Comparison of ENCODE assay signal across 13 cellular contexts in the genomic region with DNA sequence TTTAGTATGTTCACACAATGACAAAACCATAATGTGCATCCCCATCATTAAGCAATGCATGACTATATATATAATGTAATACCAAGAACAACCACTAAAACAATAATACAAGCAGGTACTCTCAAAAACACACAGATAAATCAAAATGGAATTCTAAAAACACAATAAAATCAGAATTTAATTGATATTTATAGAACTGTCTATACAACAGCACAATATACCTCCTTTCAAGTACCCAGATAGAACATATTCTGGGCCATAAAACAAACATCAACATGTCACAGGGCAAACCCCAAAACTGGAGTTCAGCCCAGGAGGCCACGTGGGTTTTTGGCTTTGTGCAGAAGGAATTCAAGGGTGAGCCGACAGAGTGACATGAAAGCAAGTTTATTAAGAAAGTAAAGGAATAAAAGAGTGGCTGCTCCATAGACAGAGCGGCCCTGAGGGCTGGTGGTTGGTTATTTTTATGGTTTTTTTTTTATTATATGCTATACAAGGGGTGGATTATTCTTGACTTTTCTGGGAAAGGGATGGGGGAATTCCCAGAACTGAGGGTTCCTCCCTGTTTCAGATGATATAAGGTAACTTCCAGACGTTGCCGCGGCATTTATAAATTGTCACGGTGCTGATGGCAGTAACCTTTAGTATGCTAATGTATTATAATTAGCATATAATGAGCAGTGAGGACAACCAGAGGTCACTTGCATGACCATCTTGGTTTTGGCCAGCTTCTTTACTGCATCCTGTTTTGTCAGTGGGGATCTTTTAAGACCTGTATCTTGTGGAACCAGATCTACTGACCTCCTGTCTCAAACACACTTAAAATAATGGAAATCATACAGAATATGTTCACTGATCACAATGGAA. TPM values are rescaled to one million over a fixed set of nuclear protein-coding genes. Genes with fewer than 3 reads are reported as not detected.
DNase-seq lines count a peak whose midpoint lies in the region; ATAC-seq, FAIRE-seq and TF ChIP-seq lines count a peak whose summit lies in the region.
"Had no signal": no experiment of that assay in that cellular context is flagged by ENCODE, and none has a peak within 500 bp of the region (broad histone marks: within the 10 kb centered on the region; RNA-seq: fewer than 3 reads in every experiment).

No MANE protein-coding gene starts in this region.

- 95 to 100% methylated on average over 7 of the region's 7 CpGs for WGBS in endodermal cell (ENCODE audit: insufficient coverage in 1 of 2, insufficient read length in 1 of 2), 2 experiments

- H3K27me3 ChIP-seq in endodermal cell (ENCODE audit: control insufficient read depth, insufficient read depth, low read length, poor library complexity, severe bottlenecking) (no peaks in the 10 kb centered on the region), neural cell (ENCODE audit: insufficient read depth, low read depth, low read length) (no peaks in the 10 kb centered on the region)

- H2AFZ ChIP-seq in neural cell (ENCODE audit: low read depth, low read length), result no peak overlapping the region

- H3K36me3 ChIP-seq in endodermal cell (ENCODE audit: control insufficient read depth, insufficient read depth, low read length) (no peaks in the 10 kb centered on the region), neural cell (ENCODE audit: insufficient read depth, low read length) (no peaks in the 10 kb centered on the region)

- peak; percentile 43 for DNase-seq in LHCN-M2 (ENCODE audit: low read depth)
- DNase-seq in endodermal cell, result no peak
- DNase-seq in frontal cortex (ENCODE audit: low spot score in 2 of 2), result no peak
- DNase-seq in activated CD4-positive, alpha-beta T cell treated with anti-CD3 and anti-CD28 coated beads, Interleukin-2, amount 50 U/mL, for 48 hours, result no peak
- no peak for DNase-seq in NCI-H748 treated with DMSO at 0.1 percent for 48 hours (lab: John Stamatoyannopoulos, UW)
- DNase-seq: activated CD4-positive, alpha-beta T cell treated with anti-CD3 and anti-CD28 coated beads for 1 hour; activated naive CD4-positive, alpha-beta T cell treated with anti-CD3 and anti-CD28 coated beads for 36 hours; Calu3; effector CD4-positive, alpha-beta T cell; NCI-H1436 had no signal

- no peak overlapping the region for H3K27ac Mint-ChIP-seq in endodermal cell
- H3K27ac Mint-ChIP-seq: activated naive CD4-positive, alpha-beta T cell treated with anti-CD3 and anti-CD28 coated beads for 36 hours had no signal

- no peak for FAIRE-seq in frontal cortex (lab: Jason Lieb, UNC)

- H3K4me3 Mint-ChIP-seq in endodermal cell, result no peak overlapping the region
- H3K4me3 Mint-ChIP-seq: activated naive CD4-positive, alpha-beta T cell treated with anti-CD3 and anti-CD28 coated beads for 36 hours had no signal

- H4K20me1 ChIP-seq in neural cell (ENCODE audit: insufficient read depth), result no peaks in the 10 kb centered on the region

- H3K79me2 ChIP-seq in neural cell (replicated peaks; ENCODE audit: insufficient read depth, low read length), result peaks cover 55% of the 10 kb centered on the region

- no peaks in the 10 kb centered on the region for H3K4me1 ChIP-seq in endodermal cell (ENCODE audit: control insufficient read depth, insufficient read depth, low read length)

- no peak for TF ChIP-seq RAD21 in neural cell (conservative IDR thresholded peaks at IDR 0.05)

- TF ChIP-seq CTCF in C4-2B (conservative IDR thresholded peaks at IDR 0.05), result peak; percentile 46
- TF ChIP-seq CTCF in endodermal cell (conservative IDR thresholded peaks at IDR 0.05), result peak; percentile 47
- peak; percentile 16 for TF ChIP-seq CTCF in neural cell (IDR thresholded peaks at IDR 0.05; ENCODE audit: poor library complexity, severe bottlenecking)

- H3K27ac ChIP-seq in C4-2B, result no peak overlapping the region
- H3K27ac ChIP-seq in endodermal cell (ENCODE audit: low read depth, low read length), result no peak overlapping the region
- H3K27ac ChIP-seq in neural cell (ENCODE audit: low read length), result no peak overlapping the region

- peaks cover 16% of the 10 kb centered on the region for H3K9me3 Mint-ChIP-seq in endodermal cell

- H3K4me3 ChIP-seq in endodermal cell (ENCODE audit: low read length) (no peak overlapping the region), neural cell (ENCODE audit: low read length) (no peak overlapping the region)

- TF ChIP-seq EP300 in neural cell (conservative IDR thresholded peaks at IDR 0.05; ENCODE audit: poor library complexity, severe bottlenecking), result no peak

- no peak for ATAC-seq in HG03159 (IDR thresholded peaks at IDR 0.05; ENCODE audit: unreplicated experiment)

- peaks cover 6% of the 10 kb centered on the region for H3K4me1 Mint-ChIP-seq in endodermal cell

- H3K9ac ChIP-seq in endodermal cell (ENCODE audit: extremely low read depth, low read length, poor library complexity, severe bottlenecking), result no peak overlapping the region
- H3K9ac ChIP-seq in neural cell (ENCODE audit: low read length), result no peak overlapping the region

- H3K9me3 ChIP-seq in endodermal cell (ENCODE audit: control insufficient read depth, low read length), result peaks cover 27% of the 10 kb centered on the region
- no peaks in the 10 kb centered on the region for H3K9me3 ChIP-seq in neural cell (ENCODE audit: low read length)

- no peak overlapping the region for H3K4me2 ChIP-seq in neural cell (ENCODE audit: low read length)

- no peaks in the 10 kb centered on the region for H3F3A ChIP-seq in neural cell (ENCODE audit: insufficient read depth, low read length, poor library complexity, severe bottlenecking)

- H3K27me3 Mint-ChIP-seq in endodermal cell (ENCODE audit: insufficient read depth), result no peaks in the 10 kb centered on the region

- peaks cover 30% of the 10 kb centered on the region for H3K36me3 Mint-ChIP-seq in endodermal cell (ENCODE audit: low read depth)

- H3K9me2 ChIP-seq in neural cell (ENCODE audit: insufficient read depth, low read length), result no peaks in the 10 kb centered on the region

TF ChIP-seq in neural cell, 6 proteins besides CTCF, POLR2A, EP300 and RAD21:
- TF ChIP-seq SMC3 (conservative IDR thresholded peaks at IDR 0.05; ENCODE audit: poor library complexity) (no peak), MXI1 (conservative IDR thresholded peaks at IDR 0.05; ENCODE audit: poor library complexity, severe bottlenecking) (no peak), EZH2 (IDR thresholded peaks at IDR 0.05; ENCODE audit: borderline replicate concordance, insufficient read depth, low read length, poor library complexity, severe bottlenecking) (no peak), POLR2AphosphoS5 (IDR thresholded peaks at IDR 0.05) (no peak), TAF1 (IDR thresholded peaks at IDR 0.05; ENCODE audit: low read depth) (no peak)
- TF ChIP-seq, protein P1, sequence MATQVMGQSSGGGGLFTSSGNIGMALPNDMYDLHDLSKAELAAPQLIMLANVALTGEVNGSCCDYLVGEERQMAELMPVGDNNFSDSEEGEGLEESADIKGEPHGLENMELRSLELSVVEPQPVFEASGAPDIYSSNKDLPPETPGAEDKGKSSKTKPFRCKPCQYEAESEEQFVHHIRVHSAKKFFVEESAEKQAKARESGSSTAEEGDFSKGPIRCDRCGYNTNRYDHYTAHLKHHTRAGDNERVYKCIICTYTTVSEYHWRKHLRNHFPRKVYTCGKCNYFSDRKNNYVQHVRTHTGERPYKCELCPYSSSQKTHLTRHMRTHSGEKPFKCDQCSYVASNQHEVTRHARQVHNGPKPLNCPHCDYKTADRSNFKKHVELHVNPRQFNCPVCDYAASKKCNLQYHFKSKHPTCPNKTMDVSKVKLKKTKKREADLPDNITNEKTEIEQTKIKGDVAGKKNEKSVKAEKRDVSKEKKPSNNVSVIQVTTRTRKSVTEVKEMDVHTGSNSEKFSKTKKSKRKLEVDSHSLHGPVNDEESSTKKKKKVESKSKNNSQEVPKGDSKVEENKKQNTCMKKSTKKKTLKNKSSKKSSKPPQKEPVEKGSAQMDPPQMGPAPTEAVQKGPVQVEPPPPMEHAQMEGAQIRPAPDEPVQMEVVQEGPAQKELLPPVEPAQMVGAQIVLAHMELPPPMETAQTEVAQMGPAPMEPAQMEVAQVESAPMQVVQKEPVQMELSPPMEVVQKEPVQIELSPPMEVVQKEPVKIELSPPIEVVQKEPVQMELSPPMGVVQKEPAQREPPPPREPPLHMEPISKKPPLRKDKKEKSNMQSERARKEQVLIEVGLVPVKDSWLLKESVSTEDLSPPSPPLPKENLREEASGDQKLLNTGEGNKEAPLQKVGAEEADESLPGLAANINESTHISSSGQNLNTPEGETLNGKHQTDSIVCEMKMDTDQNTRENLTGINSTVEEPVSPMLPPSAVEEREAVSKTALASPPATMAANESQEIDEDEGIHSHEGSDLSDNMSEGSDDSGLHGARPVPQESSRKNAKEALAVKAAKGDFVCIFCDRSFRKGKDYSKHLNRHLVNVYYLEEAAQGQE (IDR thresholded peaks at IDR 0.05; ENCODE audit: borderline replicate concordance), result no peak

RNA-seq across cellular contexts. Expression of a gene that starts 5.6 kb away (rescaled TPM):
- 37.0 and 39.8 TPM in 2 replicates for total RNA-seq in LHCN-M2 (2014; rRNA removed)
- 10.4 TPM for polyA plus RNA-seq in LHCN-M2 (2012)
- 10 to 100 TPM; 21.0 to 29.8 TPM for total RNA-seq in endodermal cell
- 22.2 TPM for polyA plus RNA-seq in endodermal cell (2013, experiment 1 of 2)
- 21.1 TPM for polyA plus RNA-seq in endodermal cell (2013, experiment 2 of 2)
- polyA plus RNA-seq in neural cell, result 11.7 and 14.5 TPM in 2 replicates
- 20.7 and 24.0 TPM in 2 replicates for polyA minus RNA-seq in neural cell
- total RNA-seq in frontal cortex, result 34.2 TPM

RNA-seq across cellular contexts. Expression of a gene that starts 44.3 kb away (rescaled TPM):
- total RNA-seq in LHCN-M2 (2014; rRNA removed) (16.3 and 19.6 TPM in 2 replicates), endodermal cell (1 to 10 TPM; 2.5 to 2.9 TPM), frontal cortex (1.6 TPM)
- polyA plus RNA-seq in LHCN-M2 (2012), result 5.2 TPM
- 2.8 TPM for polyA plus RNA-seq in endodermal cell (2013, experiment 1 of 2)
- 2.6 TPM for polyA plus RNA-seq in endodermal cell (2013, experiment 2 of 2)
- polyA plus RNA-seq in neural cell, result 3.2 and 3.3 TPM in 2 replicates
- 3.7 and 4.5 TPM in 2 replicates for polyA minus RNA-seq in neural cell
